ENCODE assay signal across 25 cellular contexts in genomic region chr19:6533746-6534418, GRCh38. TPM values are rescaled to one million over a fixed set of nuclear protein-coding genes. Genes with fewer than 3 reads are reported as not detected.
A peak's percentile ranks its signal among the peaks of the same experiment; 100 is the strongest.
DNase-seq lines count a peak whose midpoint lies in the region; ATAC-seq and TF ChIP-seq lines count a peak whose summit lies in the region.
"Had no signal": no experiment of that assay in that cellular context is flagged by ENCODE, and none has a peak within 500 bp of the region (broad histone marks: within the 10 kb centered on the region; RNA-seq: fewer than 3 reads in every experiment).

No MANE protein-coding gene starts in this region.

- TF ChIP-seq POLR2A in adrenal gland (IDR thresholded peaks at IDR 0.05), result no peak

- H3K36me3 ChIP-seq in OCI-LY1 (ENCODE audit: insufficient read depth, low read length) (peaks cover 58% of the 10 kb centered on the region), mesendoderm (ENCODE audit: control insufficient read depth, insufficient read depth, low read length) (no peaks in the 10 kb centered on the region), adrenal gland (replicated peaks in 1 of 2) (no peaks in the 10 kb centered on the region)
- H3K36me3 ChIP-seq: gastrocnemius medialis, ovary, transverse colon had no signal

- H4K20me1 ChIP-seq in OCI-LY1 (ENCODE audit: insufficient read depth, low read length), result no peaks in the 10 kb centered on the region

- intact Hi-C loops in dendritic cell treated with granulocyte-macrophage colony-stimulating factor and Interleukin-4, amounts not matched to agents 40 ng/mL and 50 ng/mL, for 4 days (cut with micrococcal nuclease), result loop anchor here (10.0 kb wide), 1 partner anchor 51 kb away; no protein-coding TSS in a partner anchor
- intact Hi-C loops in adrenal gland (cut with DNase I), result no loop called here

- no peaks in the 10 kb centered on the region for H3K9me2 ChIP-seq in OCI-LY1 (ENCODE audit: low read depth, low read length)

- H3K27ac Mint-ChIP-seq in dendritic cell treated with granulocyte-macrophage colony-stimulating factor and Interleukin-4, amounts not matched to agents 40 ng/mL and 50 ng/mL, for 4 days, result peak overlapping the region; percentile 11
- H3K27ac Mint-ChIP-seq in naive thymus-derived CD8-positive, alpha-beta T cell, result peak overlapping the region in 1 of 10 donors; percentile 41
- H3K27ac Mint-ChIP-seq: activated CD4-positive, alpha-beta memory T cell treated with anti-CD3 and anti-CD28 coated beads for 36 hours; activated naive CD4-positive, alpha-beta T cell treated with anti-CD3 and anti-CD28 coated beads, Interleukin-2, amount 50 U/mL, for 72 hours; stimulated activated naive CD8-positive, alpha-beta T cell treated with anti-CD3 and anti-CD28 coated beads, Interleukin-15, Interleukin-2, amounts not matched to agents 100 ng/mL and 50 ng/mL, for 24 hours had no signal

- DNase-seq in GM12864 (ENCODE audit: low read depth), result no peak
- DNase-seq in mesendoderm, result peak; percentile 87
- DNase-seq in HT-29 (ENCODE audit: low spot score), result no peak
- no peak for DNase-seq in adrenal gland
- no peak for DNase-seq in naive thymus-derived CD8-positive, alpha-beta T cell
- DNase-seq: activated CD4-positive, alpha-beta memory T cell treated with anti-CD3 and anti-CD28 coated beads for 36 hours; activated T-cell treated with anti-CD3 and anti-CD28 coated beads, Interleukin-2, amount 50 U/mL, for 1 hour; CD4-positive, alpha-beta memory T cell; gastrocnemius medialis; immature natural killer cell; NCI-H1092; NCI-H2081 treated with DMSO at 0.1 percent for 48 hours; NCI-H510A treated with DMSO at 0.1 percent for 48 hours; ovary; T-helper 1 cell; transverse colon had no signal

- H3K79me1 ChIP-seq in mesendoderm (ENCODE audit: low read length), result no peaks in the 10 kb centered on the region

- H3K4me2 ChIP-seq in OCI-LY1 (ENCODE audit: low read length) (no peak overlapping the region; the same call in 1 of the 2 replicates), mesendoderm (ENCODE audit: low read length) (peak overlapping the region; percentile 74)

- no peak overlapping the region for H4K8ac ChIP-seq in mesendoderm (ENCODE audit: low read depth, low read length)

- no peaks in the 10 kb centered on the region for H3K9me3 ChIP-seq in OCI-LY1 (ENCODE audit: low read length)
- H3K9me3 ChIP-seq in adrenal gland (replicated peaks in 1 of 3), result no peaks in the 10 kb centered on the region
- H3K9me3 ChIP-seq: gastrocnemius medialis, transverse colon had no signal

- no peak overlapping the region for H2BK15ac ChIP-seq in mesendoderm (replicated peaks; ENCODE audit: low read depth)

- peaks cover 8% of the 10 kb centered on the region for H3F3A ChIP-seq in OCI-LY1 (ENCODE audit: insufficient read depth, low read length)

- peaks cover 34% of the 10 kb centered on the region for H3K27me3 Mint-ChIP-seq in dendritic cell treated with granulocyte-macrophage colony-stimulating factor and Interleukin-4, amounts not matched to agents 40 ng/mL and 50 ng/mL, for 4 days
- peaks cover 14 to 36% (median 33%) of the 10 kb centered on the region in 5 donors for H3K27me3 Mint-ChIP-seq in naive thymus-derived CD8-positive, alpha-beta T cell

- H3K27ac ChIP-seq in OCI-LY1 (ENCODE audit: low read depth, low read length, poor library complexity, severe bottlenecking), result peak overlapping the region; percentile 48
- H3K27ac ChIP-seq in mesendoderm (ENCODE audit: low read depth, low read length), result no peak overlapping the region
- no peak overlapping the region for H3K27ac ChIP-seq in adrenal gland
- H3K27ac ChIP-seq: gastrocnemius medialis, ovary, transverse colon, VCaP had no signal

- no peak overlapping the region for H3K23ac ChIP-seq in mesendoderm (ENCODE audit: low read length)

- H2AK5ac ChIP-seq in mesendoderm (ENCODE audit: low read length), result no peak overlapping the region

- H3K4me3 ChIP-seq in GM12864 (ENCODE audit: low read depth, low read length) (peak overlapping the region; percentile 6; the same call in 1 of the 2 replicates), OCI-LY1 (ENCODE audit: low read depth, low read length, poor library complexity, severe bottlenecking) (no peak overlapping the region), mesendoderm (ENCODE audit: low read length) (no peak overlapping the region), adrenal gland (no peak overlapping the region)
- H3K4me3 ChIP-seq: gastrocnemius medialis, ovary, transverse colon had no signal

- no peak overlapping the region for H2AFZ ChIP-seq in OCI-LY1 (ENCODE audit: low read length)

- H3K79me2 ChIP-seq in OCI-LY1 (ENCODE audit: insufficient read depth, low read length) (peaks cover 20% of the 10 kb centered on the region), mesendoderm (ENCODE audit: control insufficient read depth, insufficient read depth, low read length) (no peaks in the 10 kb centered on the region)

- POLR2A ChIA-PET in naive thymus-derived CD8-positive, alpha-beta T cell (lab: Charles Lee), result no interaction called here

- H3K9me3 Mint-ChIP-seq in dendritic cell treated with granulocyte-macrophage colony-stimulating factor and Interleukin-4, amounts not matched to agents 40 ng/mL and 50 ng/mL, for 4 days, result no peaks in the 10 kb centered on the region
- no peaks in the 10 kb centered on the region for H3K9me3 Mint-ChIP-seq in naive thymus-derived CD8-positive, alpha-beta T cell
- H3K9me3 Mint-ChIP-seq: activated CD4-positive, alpha-beta memory T cell treated with anti-CD3 and anti-CD28 coated beads for 36 hours; immature natural killer cell; stimulated activated naive CD8-positive, alpha-beta T cell treated with anti-CD3 and anti-CD28 coated beads, Interleukin-15, Interleukin-2, amounts not matched to agents 100 ng/mL and 50 ng/mL, for 24 hours had no signal

- no peak overlapping the region for H2BK5ac ChIP-seq in mesendoderm (ENCODE audit: low read length)

- H2BK120ac ChIP-seq in mesendoderm (ENCODE audit: low read depth, low read length), result no peak overlapping the region

- H3K36me3 Mint-ChIP-seq in dendritic cell treated with granulocyte-macrophage colony-stimulating factor and Interleukin-4, amounts not matched to agents 40 ng/mL and 50 ng/mL, for 4 days (ENCODE audit: low read depth), result no peaks in the 10 kb centered on the region
- H3K36me3 Mint-ChIP-seq in naive thymus-derived CD8-positive, alpha-beta T cell, result no peaks in the 10 kb centered on the region
- H3K36me3 Mint-ChIP-seq: CD4-positive, alpha-beta memory T cell had no signal

- H3K56ac ChIP-seq in mesendoderm (ENCODE audit: low read length), result peak overlapping the region; percentile 64

- no peak for ATAC-seq in naive thymus-derived CD8-positive, alpha-beta T cell
- ATAC-seq in HG02759 (IDR thresholded peaks at IDR 0.05; ENCODE audit: unreplicated experiment), result no peak
- ATAC-seq: activated naive CD4-positive, alpha-beta T cell treated with anti-CD3 and anti-CD28 coated beads, Interleukin-2, amount 50 U/mL, for 72 hours; esophagus mucosa; gastrocnemius medialis had no signal

- no peak overlapping the region for H4K5ac ChIP-seq in mesendoderm (ENCODE audit: low read length)

- H3K4me1 ChIP-seq in OCI-LY1 (ENCODE audit: insufficient read depth, low read length, severe bottlenecking), result peaks cover 62% of the 10 kb centered on the region
- H3K4me1 ChIP-seq in mesendoderm (ENCODE audit: control insufficient read depth, low read depth, low read length), result peaks cover 6% of the 10 kb centered on the region
- H3K4me1 ChIP-seq in adrenal gland (replicated peaks in 1 of 2), result peaks cover 11 to 15% of the 10 kb centered on the region in 2 donors

- H3K4me1 Mint-ChIP-seq in dendritic cell treated with granulocyte-macrophage colony-stimulating factor and Interleukin-4, amounts not matched to agents 40 ng/mL and 50 ng/mL, for 4 days (ENCODE audit: low read depth), result peaks cover 61% of the 10 kb centered on the region
- H3K4me1 Mint-ChIP-seq in naive thymus-derived CD8-positive, alpha-beta T cell, result peaks cover 50 to 64% (median 59%) of the 10 kb centered on the region in 4 donors

- H3K4me3 Mint-ChIP-seq in dendritic cell treated with granulocyte-macrophage colony-stimulating factor and Interleukin-4, amounts not matched to agents 40 ng/mL and 50 ng/mL, for 4 days, result no peak overlapping the region
- H3K4me3 Mint-ChIP-seq in naive thymus-derived CD8-positive, alpha-beta T cell, result peak overlapping the region in 1 of 10 donors; percentile 42
- H3K4me3 Mint-ChIP-seq: activated CD4-positive, alpha-beta memory T cell treated with anti-CD3 and anti-CD28 coated beads for 36 hours; CD4-positive, alpha-beta memory T cell; immature natural killer cell; stimulated activated naive CD8-positive, alpha-beta T cell treated with anti-CD3 and anti-CD28 coated beads, Interleukin-15, Interleukin-2, amounts not matched to agents 100 ng/mL and 50 ng/mL, for 24 hours had no signal

- H3K9ac ChIP-seq in OCI-LY1 (ENCODE audit: low read length) (no peak overlapping the region), mesendoderm (ENCODE audit: low read length) (peak overlapping the region; percentile 36)

- no peak overlapping the region for H3K4ac ChIP-seq in mesendoderm (ENCODE audit: low read depth, low read length)

- no peak overlapping the region for H3K18ac ChIP-seq in mesendoderm (ENCODE audit: low read length)

- no peak for TF ChIP-seq CTCF in GM12864 (IDR thresholded peaks at IDR 0.05; ENCODE audit: low read depth, low read length, missing control alignments)
- no peak for TF ChIP-seq CTCF in OCI-LY1 (IDR thresholded peaks at IDR 0.05; ENCODE audit: low read length)
- no peak for TF ChIP-seq CTCF in adrenal gland (IDR thresholded peaks at IDR 0.05)

- no CpG with 5 or more reads among the region's 11 CpGs for WGBS in mesendoderm (ENCODE audit: extremely low coverage, insufficient coverage, low lambda C conversion rate)
- 25 to 32% (median 27%) methylated on average over 11 of the region's 11 CpGs for WGBS in adrenal gland, 4 donors

- H3K27me3 ChIP-seq in OCI-LY1 (ENCODE audit: insufficient read depth, low read length), result no peaks in the 10 kb centered on the region
- peaks cover 10% of the 10 kb centered on the region for H3K27me3 ChIP-seq in mesendoderm (ENCODE audit: insufficient read depth, low read length, poor library complexity)
- H3K27me3 ChIP-seq in adrenal gland, result peaks cover 6% of the 10 kb centered on the region
- H3K27me3 ChIP-seq: ovary had no signal

RNA-seq across cellular contexts. Expression of gene TNFSF9, which starts 3.1 kb away (rescaled TPM):
- polyA plus RNA-seq in mesendoderm (2013, experiment 1 of 2), result 1.6 TPM
- 1.8 TPM for polyA plus RNA-seq in mesendoderm (2013, experiment 2 of 2)
- 3.0 and 3.1 TPM in 2 replicates for total RNA-seq in HT-29 (2014; rRNA removed; shearing (Covaris generic))
- 1 to 10 TPM in 3 of 8 donors, under 1 TPM in 4, not detected in 1; 0.50 to 1.6 (median 0.75) TPM for total RNA-seq in adrenal gland
- polyA plus RNA-seq in adrenal gland, result under 1 TPM; 0.16 to 0.40 (median 0.32) TPM
- 1 to 10 TPM in 1 of 2 experiments, under 1 TPM in 1; 0.30 to 1.0 TPM for total RNA-seq in naive thymus-derived CD8-positive, alpha-beta T cell
- under 1 TPM in 2 of 3 donors, not detected in 1; 0.25 to 0.54 TPM for polyA plus RNA-seq in naive thymus-derived CD8-positive, alpha-beta T cell

RNA-seq across cellular contexts. Expression of gene TUBB4A, which starts 31.8 kb away (rescaled TPM):
- 3.9 TPM for polyA plus RNA-seq in mesendoderm (2013, experiment 1 of 2)
- 3.7 TPM for polyA plus RNA-seq in mesendoderm (2013, experiment 2 of 2)
- not detected in 2 replicates for total RNA-seq in HT-29 (2014; rRNA removed; shearing (Covaris generic))
- total RNA-seq in adrenal gland, result 100 to 1,000 TPM in 6 of 8 donors, 10 to 100 TPM in 2; 60.1 to 752 (median 192) TPM
- polyA plus RNA-seq in adrenal gland, result 100 to 1,000 TPM in 1 of 3 donors, 10 to 100 TPM in 2; 50.4 to 560 (median 63.1) TPM
- 1 to 10 TPM; 7.6 to 8.8 TPM for total RNA-seq in naive thymus-derived CD8-positive, alpha-beta T cell
- 1 to 10 TPM; 2.8 to 7.3 (median 5.2) TPM for polyA plus RNA-seq in naive thymus-derived CD8-positive, alpha-beta T cell
- total RNA-seq: bronchial epithelial cell had no signal

RNA-seq across cellular contexts. Expression of gene DENND1C, which starts 52.3 kb away (rescaled TPM):
- 1.5 TPM for polyA plus RNA-seq in mesendoderm (2013, experiment 1 of 2)
- 1.5 TPM for polyA plus RNA-seq in mesendoderm (2013, experiment 2 of 2)
- total RNA-seq in HT-29 (2014; rRNA removed; shearing (Covaris generic)), result not detected in 2 replicates
- total RNA-seq in adrenal gland, result 1 to 10 TPM in 7 of 8 donors, under 1 TPM in 1; 0.66 to 7.6 (median 4.4) TPM
- polyA plus RNA-seq in adrenal gland, result 10 to 100 TPM in 1 of 3 donors, 1 to 10 TPM in 2; 1.4 to 12.1 (median 6.6) TPM
- 100 to 1,000 TPM; 105 to 110 TPM for total RNA-seq in naive thymus-derived CD8-positive, alpha-beta T cell
- polyA plus RNA-seq in naive thymus-derived CD8-positive, alpha-beta T cell, result 100 to 1,000 TPM in 1 of 3 donors, 10 to 100 TPM in 2; 35.4 to 106 (median 67.7) TPM

RNA-seq across cellular contexts. Expression of gene CD70, which starts 57.1 kb away (rescaled TPM):
- polyA plus RNA-seq in mesendoderm (2013, experiment 1 of 2), result 0.77 TPM
- polyA plus RNA-seq in mesendoderm (2013, experiment 2 of 2), result 0.71 TPM
- not detected in 2 replicates for total RNA-seq in HT-29 (2014; rRNA removed; shearing (Covaris generic))
- under 1 TPM in 1 of 8 donors, not detected in 7; 0.27 TPM for total RNA-seq in adrenal gland
- under 1 TPM in 1 of 3 donors, not detected in 2; 0.34 TPM for polyA plus RNA-seq in adrenal gland
- not detected for total RNA-seq in naive thymus-derived CD8-positive, alpha-beta T cell
- polyA plus RNA-seq in naive thymus-derived CD8-positive, alpha-beta T cell, result under 1 TPM in 1 of 3 donors, not detected in 2; 0.90 TPM
- total RNA-seq: bronchial epithelial cell, esophagus mucosa, gastrocnemius medialis, lower leg skin, transverse colon had no signal
- polyA plus RNA-seq: ovary had no signal

Comparison
In these comparisons a context has a peak if more than half of its experiments do, and no peak if none do; other contexts are left out.
1. RNA of gene TUBB4A, which starts 31.8 kb away (total RNA-seq): 60.1 to 752 TPM in adrenal gland; 7.6 to 8.8 TPM in naive thymus-derived CD8-positive, alpha-beta T cell and not detected in HT-29; every median in the first group is over 4 times any median in the second.
2. RNA of gene DENND1C, which starts 52.3 kb away (total RNA-seq): 105 to 110 TPM in naive thymus-derived CD8-positive, alpha-beta T cell; 0.66 to 7.6 TPM in adrenal gland and not detected in HT-29; every median in the first group is over 10 times any median in the second.